In genomic region chr12:67452119-67452805, GRCh38 we compare ENCODE assay signal across 10 cellular contexts.
DNase-seq lines count a peak whose midpoint lies in the region; ATAC-seq and TF ChIP-seq lines count a peak whose summit lies in the region.
"Had no signal": no experiment of that assay in that cellular context is flagged by ENCODE, and none has a peak within 500 bp of the region (broad histone marks: within the 10 kb centered on the region; RNA-seq: fewer than 3 reads in every experiment).

No MANE protein-coding gene starts in this region.

- no peak overlapping the region for H3K23ac ChIP-seq in neuronal stem cell (ENCODE audit: low read depth, low read length, poor library complexity)

- no peaks in the 10 kb centered on the region for H3K9me3 ChIP-seq in neuronal stem cell (replicated peaks in 1 of 2; ENCODE audit: control insufficient read depth in 2 of 2, insufficient read depth in 1 of 2, low read depth in 1 of 2, low read length in 2 of 2)

- H3K9me3 Mint-ChIP-seq in activated CD8-positive, alpha-beta T cell treated with anti-CD3 and anti-CD28 coated beads, Interleukin-2, amount 10 ng/mL, durations not matched to agents 7 days and 5 days (ENCODE audit: insufficient read depth): peaks cover 9% of the 10 kb centered on the region

- no peak overlapping the region for H3K14ac ChIP-seq in neuronal stem cell (ENCODE audit: low read length)

- H3K79me1 ChIP-seq in neuronal stem cell (ENCODE audit: low read depth, low read length): no peaks in the 10 kb centered on the region

- no peak overlapping the region for H2BK120ac ChIP-seq in neuronal stem cell (ENCODE audit: low read depth, low read length)

- no peak overlapping the region for H2AK5ac ChIP-seq in neuronal stem cell (ENCODE audit: low read depth, low read length)

- DNase-seq in GM12865 (ENCODE audit: low read depth): peak; percentile 90
- DNase-seq in activated CD8-positive, alpha-beta T cell treated with anti-CD3 and anti-CD28 coated beads, Interleukin-2, amount 10 ng/mL, durations not matched to agents 7 days and 5 days: no peak
- DNase-seq in neuronal stem cell (ENCODE audit: low spot score): no peak
- no peak for DNase-seq in superior temporal gyrus (ENCODE audit: extremely low spot score)
- no peak for DNase-seq in A172 (ENCODE audit: low spot score)
- DNase-seq in hippocampal formation (lab: John Stamatoyannopoulos, UW): no peak
- DNase-seq: foreskin fibroblast, NCI-H1694 had no signal

- TF ChIP-seq CTCF in GM12865 (IDR thresholded peaks at IDR 0.05; ENCODE audit: insufficient read depth, low read depth, low read length, missing control alignments): no peak

- peaks cover 33% of the 10 kb centered on the region for H3K4me1 Mint-ChIP-seq in activated CD8-positive, alpha-beta T cell treated with anti-CD3 and anti-CD28 coated beads, Interleukin-2, amount 10 ng/mL, durations not matched to agents 7 days and 5 days (ENCODE audit: low read depth)

- POLR2A ChIA-PET in activated CD8-positive, alpha-beta T cell treated with anti-CD3 and anti-CD28 coated beads, Interleukin-2, amount 10 ng/mL, durations not matched to agents 7 days and 5 days (lab: Charles Lee): interaction anchor here (1.0 kb wide), 1 partner anchor 31 kb away, joined by 3 read pairs; no protein-coding TSS in a partner anchor

- no peak overlapping the region for H3K27ac ChIP-seq in neuronal stem cell (replicated peaks; ENCODE audit: low read length)

- no peak overlapping the region for H2BK15ac ChIP-seq in neuronal stem cell (ENCODE audit: low read length)

- H3K36me3 ChIP-seq in neuronal stem cell (replicated peaks in 1 of 2; ENCODE audit: control insufficient read depth in 2 of 2, insufficient read depth in 2 of 2, low read length in 2 of 2): no peaks in the 10 kb centered on the region

- H3K27me3 ChIP-seq in neuronal stem cell (ENCODE audit: control insufficient read depth in 3 of 3, insufficient read depth in 3 of 3, low read depth in 1 of 3, low read length in 3 of 3): peaks cover 0 to 3% (median 0%) of the 10 kb centered on the region in 3 experiments

- CTCF ChIA-PET in activated CD8-positive, alpha-beta T cell treated with anti-CD3 and anti-CD28 coated beads, Interleukin-2, amount 10 ng/mL, durations not matched to agents 7 days and 5 days (lab: Charles Lee): interaction anchor here (1.2 to 2.0 kb wide), 2 partner anchors 10 to 11 kb away, joined by 3 to 6 read pairs; no protein-coding TSS in a partner anchor

- H3K4me2 ChIP-seq in neuronal stem cell (ENCODE audit: insufficient read depth, low read length, poor library complexity, severe bottlenecking): no peak overlapping the region

- H4K8ac ChIP-seq in neuronal stem cell (ENCODE audit: low read depth, low read length): no peak overlapping the region

- WGBS in neuronal stem cell (ENCODE audit: extremely low coverage in 2 of 2, insufficient read length in 2 of 2, insufficient replicate concordance in 1 of 2), 2 donors: no CpG with 5 or more reads among the region's 7 CpGs

- no peak overlapping the region for H3K9ac ChIP-seq in neuronal stem cell (ENCODE audit: low read depth, low read length, poor library complexity)

- ATAC-seq in GM19372 (IDR thresholded peaks at IDR 0.05; ENCODE audit: low read depth, unreplicated experiment): peak; percentile 56
- peak; percentile 68 for ATAC-seq in HG03097 (IDR thresholded peaks at IDR 0.05; ENCODE audit: low FRiP score, unreplicated experiment)
- peak; percentile 34 for ATAC-seq in activated CD8-positive, alpha-beta T cell treated with anti-CD3 and anti-CD28 coated beads, Interleukin-2, amount 10 ng/mL, durations not matched to agents 7 days and 5 days

- no peak overlapping the region for H2BK12ac ChIP-seq in neuronal stem cell (ENCODE audit: low read length)

- no peak overlapping the region for H4K91ac ChIP-seq in neuronal stem cell (ENCODE audit: low read depth, low read length, poor library complexity)

- peaks cover 0 to 2% of the 10 kb centered on the region in 2 donors for H3K4me1 ChIP-seq in neuronal stem cell (ENCODE audit: control insufficient read depth in 2 of 2, insufficient read depth in 1 of 2, low read depth in 1 of 2, low read length in 2 of 2)

- H3K4ac ChIP-seq in neuronal stem cell (ENCODE audit: low read length): no peak overlapping the region

- no peak overlapping the region for H3K18ac ChIP-seq in neuronal stem cell (ENCODE audit: low read length)

- H3K4me3 ChIP-seq in GM12865 (ENCODE audit: low read depth, low read length) (no peak overlapping the region), neuronal stem cell (ENCODE audit: low read length in 2 of 2) (no peak overlapping the region)

- no peak overlapping the region for H3K27ac Mint-ChIP-seq in activated CD8-positive, alpha-beta T cell treated with anti-CD3 and anti-CD28 coated beads, Interleukin-2, amount 10 ng/mL, durations not matched to agents 7 days and 5 days

- H2AFZ ChIP-seq in neuronal stem cell (ENCODE audit: low read length): no peak overlapping the region

- peaks cover 6% of the 10 kb centered on the region for H3K27me3 Mint-ChIP-seq in activated CD8-positive, alpha-beta T cell treated with anti-CD3 and anti-CD28 coated beads, Interleukin-2, amount 10 ng/mL, durations not matched to agents 7 days and 5 days (ENCODE audit: low read depth)

- no peak overlapping the region for H2BK5ac ChIP-seq in neuronal stem cell (ENCODE audit: low read length)

- H3K36me3 Mint-ChIP-seq in activated CD8-positive, alpha-beta T cell treated with anti-CD3 and anti-CD28 coated beads, Interleukin-2, amount 10 ng/mL, durations not matched to agents 7 days and 5 days (ENCODE audit: low read depth): peaks cover 10% of the 10 kb centered on the region

- no peak overlapping the region for H3K4me3 Mint-ChIP-seq in activated CD8-positive, alpha-beta T cell treated with anti-CD3 and anti-CD28 coated beads, Interleukin-2, amount 10 ng/mL, durations not matched to agents 7 days and 5 days
